14 cellular contexts compared by ENCODE assay signal in the genomic region with DNA sequence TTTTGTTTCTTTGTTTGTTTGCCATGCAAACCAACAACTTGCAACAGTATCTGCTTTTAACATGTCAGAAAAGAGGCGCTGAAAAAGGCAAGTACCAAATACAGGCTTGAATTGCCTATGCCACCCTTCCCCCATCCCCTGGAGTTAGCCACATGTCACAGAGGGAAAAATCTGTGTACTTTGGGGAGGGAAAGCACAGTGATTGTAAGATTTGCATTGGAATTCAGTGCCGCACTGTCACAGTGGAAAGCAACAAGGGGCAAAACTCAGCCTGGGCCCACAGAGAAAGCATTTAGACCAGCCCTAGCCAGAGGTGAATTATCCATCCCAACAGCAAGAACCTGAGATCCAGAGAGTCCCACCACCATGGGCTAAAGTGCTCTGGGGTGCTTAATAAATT. TPM values are rescaled to one million over a fixed set of nuclear protein-coding genes. Genes with fewer than 3 reads are reported as not detected.
DNase-seq lines count a peak whose midpoint lies in the region; ATAC-seq, FAIRE-seq and TF ChIP-seq lines count a peak whose summit lies in the region.
"Had no signal": no experiment of that assay in that cellular context is flagged by ENCODE, and none has a peak within 500 bp of the region (broad histone marks: within the 10 kb centered on the region; RNA-seq: fewer than 3 reads in every experiment).

No MANE protein-coding gene starts in this region.

- H2AFZ ChIP-seq in GM23338 (peak overlapping the region; percentile 76), IMR-90 (replicated peaks; ENCODE audit: low read length, poor library complexity) (peak overlapping the region; percentile 88), H1 (ENCODE audit: low read length) (peak overlapping the region; percentile 18), neuronal stem cell (ENCODE audit: low read length) (peak overlapping the region; percentile 76)

- peaks cover 4% of the 10 kb centered on the region for H3K27me3 Mint-ChIP-seq in GM23338 (ENCODE audit: insufficient read depth, low read depth, poor library complexity)

- H2BK5ac ChIP-seq in IMR-90 (ENCODE audit: low read depth, low read length, poor library complexity, severe bottlenecking) (peak overlapping the region; percentile 76), H1 (ENCODE audit: low read depth, low read length) (peak overlapping the region; percentile 89; the same call in 1 of the 2 replicates), neuronal stem cell (ENCODE audit: low read length) (no peak overlapping the region)

- H3K27ac Mint-ChIP-seq in GM23338 = peak overlapping the region; percentile 94

- no peak overlapping the region for H2AK5ac ChIP-seq in IMR-90 (ENCODE audit: low read depth, low read length)
- H2AK5ac ChIP-seq in H1 (ENCODE audit: low read depth, low read length) = no peak overlapping the region
- no peak overlapping the region for H2AK5ac ChIP-seq in neuronal stem cell (ENCODE audit: low read depth, low read length)

- no peaks in the 10 kb centered on the region for H3F3A ChIP-seq in GM23338 (replicated peaks; ENCODE audit: low read depth)

- H2BK120ac ChIP-seq in IMR-90 (ENCODE audit: low read depth, low read length) = no peak overlapping the region
- H2BK120ac ChIP-seq in H1 (replicated peaks; ENCODE audit: low read depth, low read length) = peak overlapping the region; percentile 48
- H2BK120ac ChIP-seq in neuronal stem cell (ENCODE audit: low read depth, low read length) = no peak overlapping the region

- H3K27ac ChIP-seq in GM23338 (ENCODE audit: low read depth) (peak overlapping the region; percentile 16; the same call in 1 of the 2 replicates), IMR-90 (ENCODE audit: insufficient read depth, low read length) (no peak overlapping the region), H1 (ENCODE audit: low read depth, low read length) (no peak overlapping the region; the same call in 1 of the 2 replicates), neuronal stem cell (replicated peaks; ENCODE audit: low read length) (no peak overlapping the region), sigmoid colon (no peak overlapping the region)
- H3K27ac ChIP-seq: BLaER1, SJSA1 had no signal

- dilution Hi-C loops in IMR-90 (cut with HindIII; ENCODE audit: low sequenced_read_pairs, unreplicated experiment) = no loop called here

- TF ChIP-seq RAD21 in IMR-90 (IDR thresholded peaks at IDR 0.05; ENCODE audit: low read length) (no peak), H1 (IDR thresholded peaks at IDR 0.05 in 1 of 2, conservative IDR thresholded peaks at IDR 0.05 in 1 of 2; ENCODE audit: low read depth in 2 of 2, low read length in 2 of 2) (no peak)

- intact Hi-C loops in IMR-90 (cut with micrococcal nuclease) = no loop called here
- intact Hi-C loops in sigmoid colon (cut with DNase I) = no loop called here

- no TSS peak for BruUV-seq in IMR-90 (replicated peaks; lab: Mats Ljungman, UMichigan)

- H4K20me1 ChIP-seq in GM23338 (replicated peaks; ENCODE audit: insufficient read depth) (no peaks in the 10 kb centered on the region), IMR-90 (ENCODE audit: insufficient read depth, low read length) (no peaks in the 10 kb centered on the region), H1 (replicated peaks in 1 of 2; ENCODE audit: control insufficient read depth in 1 of 2, insufficient read depth in 2 of 2, low read length in 2 of 2) (no peaks in the 10 kb centered on the region)
- H4K20me1 ChIP-seq: BLaER1 had no signal

- H3K14ac ChIP-seq in IMR-90 (replicated peaks; ENCODE audit: low read depth, low read length) (no peak overlapping the region), H1 (ENCODE audit: insufficient read length) (no peak overlapping the region), neuronal stem cell (ENCODE audit: low read length) (no peak overlapping the region)

- H3K36me3 ChIP-seq in GM23338 (ENCODE audit: insufficient read depth) (no peaks in the 10 kb centered on the region), IMR-90 (ENCODE audit: control insufficient read depth, insufficient read depth, low read length) (no peaks in the 10 kb centered on the region), H1 (ENCODE audit: control insufficient read depth in 2 of 4, insufficient read depth in 4 of 4, low read length in 3 of 4) (no peaks in the 10 kb centered on the region), neuronal stem cell (replicated peaks in 1 of 2; ENCODE audit: control insufficient read depth in 2 of 2, insufficient read depth in 2 of 2, low read length in 2 of 2) (no peaks in the 10 kb centered on the region), sigmoid colon (no peaks in the 10 kb centered on the region)
- H3K36me3 ChIP-seq: BLaER1, SJSA1 had no signal

- H2BK20ac ChIP-seq in IMR-90 (ENCODE audit: low read depth, low read length) (0 out of 2 replicates have a peak overlapping the region, but pooled peaks have one; percentile 19), H1 (ENCODE audit: low read length) (0 out of 2 replicates have a peak overlapping the region, but pooled peaks have one; percentile 24)

- POLR2A ChIA-PET in IMR-90 (lab: Charles Lee; ENCODE audit: unreplicated experiment) = no interaction called here
- POLR2A ChIA-PET in H1 (lab: Charles Lee; ENCODE audit: partially characterized antibody) = interaction anchor here (1.3 to 1.9 kb wide), 4 partner anchors 9 to 114 kb away, joined by 5 to 11 read pairs (median 8); a partner anchor contains a TSS

- H3K4ac ChIP-seq in IMR-90 (ENCODE audit: low read depth, low read length) = no peak overlapping the region
- H3K4ac ChIP-seq in H1 (replicated peaks; ENCODE audit: insufficient read length, low read depth, low read length) = no peak overlapping the region
- no peak overlapping the region for H3K4ac ChIP-seq in neuronal stem cell (ENCODE audit: low read length)

- no peaks in the 10 kb centered on the region for H3K27me3 ChIP-seq in GM23338 (ENCODE audit: insufficient read depth)
- no peaks in the 10 kb centered on the region for H3K27me3 ChIP-seq in IMR-90 (ENCODE audit: control insufficient read depth, insufficient read depth, low read length)
- no peaks in the 10 kb centered on the region for H3K27me3 ChIP-seq in H1 (replicated peaks in 1 of 4; ENCODE audit: control insufficient read depth in 3 of 4, extremely low read depth in 1 of 4, insufficient read depth in 3 of 4, low read length in 3 of 4)
- H3K27me3 ChIP-seq in neuronal stem cell (ENCODE audit: control insufficient read depth in 3 of 3, insufficient read depth in 3 of 3, low read depth in 1 of 3, low read length in 3 of 3) = no peaks in the 10 kb centered on the region
- no peaks in the 10 kb centered on the region for H3K27me3 ChIP-seq in sigmoid colon
- H3K27me3 ChIP-seq: BLaER1, SJSA1 had no signal

- no peak overlapping the region for H2BK15ac ChIP-seq in IMR-90 (ENCODE audit: low read depth, low read length)
- H2BK15ac ChIP-seq in H1 (ENCODE audit: low read length) = no peak overlapping the region
- H2BK15ac ChIP-seq in neuronal stem cell (ENCODE audit: low read length) = no peak overlapping the region

- no peak for TF ChIP-seq POLR2A in IMR-90 (IDR thresholded peaks at IDR 0.05; ENCODE audit: low read depth, low read length)
- TF ChIP-seq POLR2A in H1 (IDR thresholded peaks at IDR 0.05; ENCODE audit: control extremely low read depth in 1 of 2, low read depth in 2 of 2, low read length in 2 of 2) = no peak
- TF ChIP-seq POLR2A in sigmoid colon (IDR thresholded peaks at IDR 0.05) = no peak

- peaks cover 23% of the 10 kb centered on the region for H3K4me1 Mint-ChIP-seq in GM23338
- H3K4me1 Mint-ChIP-seq: T-cell had no signal

- no peaks in the 10 kb centered on the region for H3K23me2 ChIP-seq in H1 (ENCODE audit: low read depth, low read length)

- H4K5ac ChIP-seq in IMR-90 (ENCODE audit: low read depth, low read length) = 0 out of 2 replicates have a peak overlapping the region, but pooled peaks have one; percentile 21
- H4K5ac ChIP-seq in H1 (ENCODE audit: insufficient read length, low read depth, low read length) = no peak overlapping the region

- no peak overlapping the region for H3K9ac ChIP-seq in IMR-90 (ENCODE audit: low read depth, low read length)
- H3K9ac ChIP-seq in H1 (replicated peaks in 1 of 4; ENCODE audit: extremely low read depth in 1 of 4, low read depth in 3 of 4, low read length in 3 of 4) = peak overlapping the region in 1 of 4 experiments; percentile 24; a peak in 1 of 7 replicates
- H3K9ac ChIP-seq in neuronal stem cell (ENCODE audit: low read depth, low read length, poor library complexity) = no peak overlapping the region
- H3K9ac ChIP-seq: BLaER1 had no signal

- no peaks in the 10 kb centered on the region; the same call in 1 of the 3 replicates for H3K9me3 Mint-ChIP-seq in GM23338
- H3K9me3 Mint-ChIP-seq: T-cell had no signal

- CTCF ChIA-PET in IMR-90 (lab: Yijun Ruan, JAX) (no interaction called here), H1 (lab: Charles Lee; ENCODE audit: partially characterized antibody) (interaction anchor here (0.6 to 2.0 kb wide), 5 partner anchors 19 to 414 kb away, joined by 3 to 7 read pairs (median 5); a partner anchor contains a TSS)

- FAIRE-seq in H1 (lab: Jason Lieb, UNC) = peak; percentile 39

- peaks cover 23% of the 10 kb centered on the region for H3K4me1 ChIP-seq in GM23338 (ENCODE audit: insufficient read depth)
- peaks cover 6% of the 10 kb centered on the region for H3K4me1 ChIP-seq in IMR-90 (ENCODE audit: control insufficient read depth, insufficient read depth, low read length)
- H3K4me1 ChIP-seq in H1 (replicated peaks in 1 of 4; ENCODE audit: control insufficient read depth in 3 of 4, insufficient read depth in 4 of 4, low read length in 3 of 4) = peaks cover 2 to 11% (median 9%) of the 10 kb centered on the region in 4 experiments; a peak in 4 of 7 replicates
- H3K4me1 ChIP-seq in neuronal stem cell (ENCODE audit: control insufficient read depth in 2 of 2, insufficient read depth in 1 of 2, low read depth in 1 of 2, low read length in 2 of 2) = peaks cover 8 to 10% of the 10 kb centered on the region in 2 donors
- no peaks in the 10 kb centered on the region for H3K4me1 ChIP-seq in sigmoid colon
- H3K4me1 ChIP-seq: BLaER1 had no signal

- no peak overlapping the region for H3K4me3 Mint-ChIP-seq in GM23338
- H3K4me3 Mint-ChIP-seq: T-cell had no signal

- WGBS in IMR-90 (ENCODE audit: extremely low coverage in 2 of 2, insufficient read length in 1 of 2), 2 experiments = no CpG with 5 or more reads among the region's 2 CpGs
- WGBS in H1 (ENCODE audit: extremely low coverage in 1 of 2, insufficient coverage in 1 of 2, insufficient read length in 1 of 2, insufficient replicate concordance in 2 of 2, low coverage in 1 of 2, low lambda C conversion rate in 2 of 2, missing lambda C conversion rate in 1 of 2), 2 experiments = 89% methylated on average over 2 of the region's 2 CpGs; no CpG with 5 or more reads in 1 of the 2 experiments
- WGBS in neuronal stem cell (ENCODE audit: extremely low coverage in 2 of 2, insufficient read length in 2 of 2, insufficient replicate concordance in 1 of 2), 2 donors = no CpG with 5 or more reads among the region's 2 CpGs
- 92 to 93% methylated on average over 2 of the region's 2 CpGs for WGBS in sigmoid colon, 2 donors

- H3K56ac ChIP-seq in IMR-90 (ENCODE audit: extremely low read depth, insufficient read depth, low read length) (no peak overlapping the region), H1 (replicated peaks; ENCODE audit: insufficient read length, low read depth, low read length) (no peak overlapping the region)

- H3K9me1 ChIP-seq in IMR-90 (ENCODE audit: insufficient read depth, low read length) = no peaks in the 10 kb centered on the region; the same call in 1 of the 2 replicates

- in situ Hi-C loops in IMR-90 (cut with MboI; ENCODE audit: low sequenced_read_pairs) = no loop called here

- no peak overlapping the region for H4K91ac ChIP-seq in IMR-90 (ENCODE audit: insufficient read depth, low read depth, low read length)
- peak overlapping the region; percentile 16 for H4K91ac ChIP-seq in H1 (replicated peaks; ENCODE audit: insufficient read length, low read length)
- H4K91ac ChIP-seq in neuronal stem cell (ENCODE audit: low read depth, low read length, poor library complexity) = no peak overlapping the region

- H3K79me2 ChIP-seq in GM23338 (replicated peaks; ENCODE audit: insufficient read depth) (no peaks in the 10 kb centered on the region), H1 (ENCODE audit: control insufficient read depth in 1 of 2, insufficient read depth in 2 of 2, low read length in 2 of 2) (no peaks in the 10 kb centered on the region)

- H4K8ac ChIP-seq in IMR-90 (ENCODE audit: low read depth in 2 of 2, low read length in 2 of 2) (no peak overlapping the region; a peak in 1 of 4 replicates), H1 (ENCODE audit: extremely low read depth, insufficient read depth, low read length) (no peak overlapping the region), neuronal stem cell (ENCODE audit: low read depth, low read length) (no peak overlapping the region)

- H3K9me3 ChIP-seq in IMR-90 (ENCODE audit: control insufficient read depth, insufficient read depth, low read length) (no peaks in the 10 kb centered on the region), H1 (ENCODE audit: insufficient read depth in 2 of 2, low read depth in 1 of 2, low read length in 1 of 2) (no peaks in the 10 kb centered on the region), neuronal stem cell (replicated peaks in 1 of 2; ENCODE audit: control insufficient read depth in 2 of 2, insufficient read depth in 1 of 2, low read depth in 1 of 2, low read length in 2 of 2) (peaks cover 0 to 2% of the 10 kb centered on the region in 2 donors), sigmoid colon (no peaks in the 10 kb centered on the region)
- H3K9me3 ChIP-seq: BLaER1, SJSA1 had no signal

- H2AK9ac ChIP-seq in IMR-90 (replicated peaks; ENCODE audit: low read depth, low read length, poor library complexity) = no peak overlapping the region

- H3K4me2 ChIP-seq in GM23338 = peak overlapping the region; percentile 53
- no peak overlapping the region for H3K4me2 ChIP-seq in IMR-90 (ENCODE audit: low read depth, low read length)
- peak overlapping the region; percentile 20 to 48 for H3K4me2 ChIP-seq in H1 (ENCODE audit: insufficient read depth in 1 of 2, low read depth in 2 of 2, low read length in 2 of 2)
- no peak overlapping the region for H3K4me2 ChIP-seq in neuronal stem cell (ENCODE audit: insufficient read depth, low read length, poor library complexity, severe bottlenecking)
- H3K4me2 ChIP-seq: BLaER1 had no signal

- H3K4me3 ChIP-seq in GM23338 (no peak overlapping the region), IMR-90 (ENCODE audit: insufficient read depth, low read depth, low read length) (no peak overlapping the region), H1 (ENCODE audit: extremely low read depth in 1 of 4, insufficient read depth in 2 of 4, low read depth in 3 of 4, low read length in 4 of 4) (peak overlapping the region in 2 of 4 experiments; percentile 4 to 8; a peak in 1 of 8 replicates), neuronal stem cell (ENCODE audit: low read length in 2 of 2) (no peak overlapping the region), sigmoid colon (no peak overlapping the region)
- H3K4me3 ChIP-seq: BLaER1, SJSA1 had no signal

- peaks cover 3% of the 10 kb centered on the region; the same call in 2 of the 3 replicates for H3K36me3 Mint-ChIP-seq in GM23338 (ENCODE audit: low read depth)
- H3K36me3 Mint-ChIP-seq: T-cell had no signal

- no peaks in the 10 kb centered on the region for H3K79me1 ChIP-seq in IMR-90 (ENCODE audit: low read depth in 1 of 2, low read length in 2 of 2)
- no peaks in the 10 kb centered on the region for H3K79me1 ChIP-seq in H1 (ENCODE audit: low read depth, low read length)
- no peaks in the 10 kb centered on the region for H3K79me1 ChIP-seq in neuronal stem cell (ENCODE audit: low read depth, low read length)

- 0 out of 2 replicates have a peak overlapping the region, but pooled peaks have one; percentile 20 for H2BK12ac ChIP-seq in H1 (ENCODE audit: low read depth, low read length)
- H2BK12ac ChIP-seq in neuronal stem cell (ENCODE audit: low read length) = no peak overlapping the region

- peak; percentile 36 for ATAC-seq in GM23338
- ATAC-seq in IMR-90 (ENCODE audit: low read depth) = no peak
- ATAC-seq in HG02840 (IDR thresholded peaks at IDR 0.05; ENCODE audit: low FRiP score, unreplicated experiment) = no peak
- ATAC-seq: T-cell had no signal

- H3K9me2 ChIP-seq in GM23338 (ENCODE audit: insufficient read depth) = peaks cover 16% of the 10 kb centered on the region

- no peak overlapping the region for H3K23ac ChIP-seq in IMR-90 (ENCODE audit: low read depth, low read length)
- H3K23ac ChIP-seq in H1 (ENCODE audit: insufficient read length) = no peak overlapping the region
- no peak overlapping the region for H3K23ac ChIP-seq in neuronal stem cell (ENCODE audit: low read depth, low read length, poor library complexity)

- H3K18ac ChIP-seq in IMR-90 (ENCODE audit: low read depth, low read length) = no peak overlapping the region
- H3K18ac ChIP-seq in H1 (ENCODE audit: extremely low read depth, low read length) = peak overlapping the region; percentile 9
- H3K18ac ChIP-seq in neuronal stem cell (ENCODE audit: low read length) = peak overlapping the region; percentile 15

- TF ChIP-seq EP300 in H1 (IDR thresholded peaks at IDR 0.05; ENCODE audit: borderline replicate concordance in 1 of 2, low read depth in 2 of 2, low read length in 2 of 2) (no peak), sigmoid colon (IDR thresholded peaks at IDR 0.05) (no peak)

- DNase-seq in GM23338 (ENCODE audit: low spot score) = peak; percentile 11
- DNase-seq in IMR-90 = no peak
- peak in 1 of 2 experiments; percentile 46 for DNase-seq in H1 (ENCODE audit: low read depth in 1 of 2, low spot score in 2 of 2)
- DNase-seq in neuronal stem cell (ENCODE audit: low spot score) = no peak
- DNase-seq in NOMO-1 treated with DMSO at 0.1 percent for 48 hours (lab: John Stamatoyannopoulos, UW; ENCODE audit: unreplicated experiment) = no peak
- no peak for DNase-seq in A172 (ENCODE audit: low spot score)
- DNase-seq in sigmoid colon = no peak
- DNase-seq: COR-L47, NCI-H1048, NCI-H526 treated with DMSO at 0.1 percent for 48 hours, T-cell had no signal

- TF ChIP-seq CTCF in GM23338 (conservative IDR thresholded peaks at IDR 0.05; ENCODE audit: low read depth in 2 of 2) (no peak), IMR-90 (conservative IDR thresholded peaks at IDR 0.05; ENCODE audit: low read depth, low read length) (no peak), H1 (IDR thresholded peaks at IDR 0.05; ENCODE audit: control extremely low read depth in 1 of 3, insufficient read depth in 1 of 3, low read depth in 1 of 3, low read length in 3 of 3) (no peak), sigmoid colon (IDR thresholded peaks at IDR 0.05) (no peak)

RNA-seq across cellular contexts. Expression of a gene that starts 52.4 kb away (rescaled TPM):
- 35.3 and 37.7 TPM in 2 replicates for total RNA-seq in GM23338 (2014; rRNA removed; shearing (Covaris generic))
- 43.7 and 52.8 TPM in 2 replicates for polyA plus RNA-seq in GM23338 (2016; fragmentation: Nextera tagmentation; extraction: Ambion mirVana)
- 8.6 and 21.9 TPM in 2 replicates for total RNA-seq in IMR-90 (2012; rRNA removed)
- polyA plus RNA-seq in IMR-90 (2012; rRNA removed) = 15.1 and 18.5 TPM in 2 replicates
- polyA plus RNA-seq in IMR-90 (2012; cell fraction: cytosol; rRNA removed) = 3.2 and 4.0 TPM in 2 replicates
- 1.4 and 12.5 TPM in 2 replicates for polyA plus RNA-seq in IMR-90 (2012; cell fraction: nucleus; rRNA removed; ENCODE audit: low replicate concordance)
- 40.0 and 41.7 TPM in 2 replicates for total RNA-seq in H1 (2021; fragmentation: NEBNext Ultra II Directional; extraction: Animal tissue kit (Norgen Biotek cat#: 25700))
- polyA plus RNA-seq in H1 (2011; rRNA removed) = 10.3 and 14.3 TPM in 2 replicates
- 29.1 TPM for polyA plus RNA-seq in H1 (2011; cell fraction: cytosol; rRNA removed)
- polyA plus RNA-seq in H1 (2011; cell fraction: nucleus; rRNA removed) = 5.7 TPM
- polyA plus RNA-seq in H1 (2012, experiment 1 of 2) = 41.5 to 81.6 TPM (median 51.1 TPM) in 4 replicates
- 4.4 TPM for polyA plus RNA-seq in H1 (2012, experiment 2 of 2)
- polyA plus RNA-seq in H1 (2013, experiment 1 of 2) = 29.6 TPM
- polyA plus RNA-seq in H1 (2013, experiment 2 of 2) = 30.3 TPM
- polyA minus RNA-seq in H1 (2011; rRNA and poly(A)+ RNA removed) = 16.2 and 30.2 TPM in 2 replicates
- polyA minus RNA-seq in H1 (2011; cell fraction: cytosol; rRNA and poly(A)+ RNA removed) = 13.4 TPM
- 35.6 TPM for polyA minus RNA-seq in H1 (2011; cell fraction: nucleus; rRNA and poly(A)+ RNA removed)
- 31.5 TPM for polyA plus RNA-seq in neuronal stem cell (2013, experiment 1 of 2)
- 30.3 TPM for polyA plus RNA-seq in neuronal stem cell (2013, experiment 2 of 2)
- total RNA-seq in A172 (2014; rRNA removed; shearing (Covaris generic)) = 27.6 and 33.6 TPM in 2 replicates
- total RNA-seq in sigmoid colon = 10 to 100 TPM; 40.7 to 68.6 (median 60.7) TPM
- polyA plus RNA-seq in sigmoid colon = 100 to 1,000 TPM in 1 of 3 donors, 10 to 100 TPM in 2; 33.0 to 197 (median 85.3) TPM

Comparison
In these comparisons a context has a peak if more than half of its experiments do, and no peak if none do; other contexts are left out.
1. H2AFZ ChIP-seq: peak in every context shown above with its lines; median percentile 88 in IMR-90; 76 in GM23338; 76 in neuronal stem cell; 18 in H1.
2. H3K4me2 ChIP-seq: peak in GM23338 (single experiment) and H1 (2 of 2); none in IMR-90 (single experiment) and neuronal stem cell (single experiment).